In the genomic region with DNA sequence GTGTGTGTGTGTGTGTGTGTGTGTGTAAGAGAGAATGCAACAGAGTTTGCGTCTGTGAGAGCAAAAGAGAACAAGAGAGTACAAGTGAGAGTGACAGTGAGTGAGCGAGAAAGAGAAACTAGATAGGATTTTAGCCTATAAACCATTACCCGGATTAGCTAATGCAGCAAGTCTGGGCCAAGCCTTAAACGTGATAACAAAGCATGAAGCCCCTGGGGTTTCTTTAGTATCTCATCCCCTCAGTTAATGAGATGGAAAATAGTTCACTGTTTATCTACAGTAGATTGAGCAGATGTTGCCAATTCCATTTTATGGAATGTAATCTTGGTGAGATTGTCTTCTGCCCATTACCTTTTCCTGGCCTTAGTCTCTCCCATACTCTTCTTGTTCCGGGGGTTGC, we compare ENCODE assay signal across 19 cellular contexts.
"Had no signal": no experiment of that assay in that cellular context is flagged by ENCODE, and none has a peak within 500 bp of the region (broad histone marks: within the 10 kb centered on the region; RNA-seq: fewer than 3 reads in every experiment).

No MANE protein-coding gene starts in this region.

- H3K9me3 Mint-ChIP-seq: activated CD4-positive, alpha-beta T cell treated with anti-CD3 and anti-CD28 coated beads, Interleukin-2, amount 10 ng/mL, durations not matched to agents 7 days and 5 days; activated naive CD4-positive, alpha-beta T cell treated with anti-CD3 and anti-CD28 coated beads for 36 hours; activated T-cell treated with anti-CD3 and anti-CD28 coated beads, Interleukin-2, amount 50 U/mL, for 24 hours; activated T-helper 2 cell treated with anti-CD3 and anti-CD28 coated beads, Interferon-gamma antibody, Interleukin-2, Interleukin-4, amounts not matched to agents 10 μg/mL and 5 μg/mL and 100 μg/mL, durations not matched to agents 14 hours and 24 hours and 36 hours; neural crest cell had no signal

- H3K4me1 Mint-ChIP-seq: activated CD4-positive, alpha-beta T cell treated with anti-CD3 and anti-CD28 coated beads, Interleukin-2, amount 10 ng/mL, durations not matched to agents 7 days and 5 days; immature natural killer cell had no signal

- H3K36me3 Mint-ChIP-seq: immature natural killer cell had no signal

- H3K27me3 Mint-ChIP-seq: activated CD4-positive, alpha-beta T cell treated with anti-CD3 and anti-CD28 coated beads, Interleukin-2, amount 10 ng/mL, durations not matched to agents 7 days and 5 days had no signal

- DNase-seq: activated CD4-positive, alpha-beta T cell treated with anti-CD3 and anti-CD28 coated beads, Interleukin-2, amount 10 ng/mL, durations not matched to agents 7 days and 5 days; activated CD8-positive, alpha-beta T cell treated with anti-CD3 and anti-CD28 coated beads, Interleukin-2, amount 10 ng/mL, durations not matched to agents 7 days and 5 days; activated naive CD4-positive, alpha-beta T cell treated with anti-CD3 and anti-CD28 coated beads for 36 hours; activated T-cell treated with anti-CD3 and anti-CD28 coated beads, Interleukin-2, amount 50 U/mL, for 24 hours; body of pancreas; caudate nucleus; immature natural killer cell; kidney glomerular epithelial cell; left ventricle myocardium superior; right cardiac atrium; stimulated activated naive CD8-positive, alpha-beta T cell treated with anti-CD3 and anti-CD28 coated beads, Interleukin-15, Interleukin-2, amounts not matched to agents 100 U/mL and 50 U/mL, for 24 hours; substantia nigra; uterus had no signal

- H3K27ac ChIP-seq: body of pancreas, gastroesophageal sphincter, prostate gland, tibial nerve, uterus had no signal

- H3K9me3 ChIP-seq: body of pancreas, gastroesophageal sphincter, prostate gland, tibial nerve, uterus had no signal

- H3K27ac Mint-ChIP-seq: activated CD4-positive, alpha-beta T cell treated with anti-CD3 and anti-CD28 coated beads, Interleukin-2, amount 10 ng/mL, durations not matched to agents 7 days and 5 days; activated CD8-positive, alpha-beta T cell treated with anti-CD3 and anti-CD28 coated beads, Interleukin-2, amount 10 ng/mL, durations not matched to agents 7 days and 5 days; activated naive CD4-positive, alpha-beta T cell treated with anti-CD3 and anti-CD28 coated beads for 36 hours; activated T-cell treated with anti-CD3 and anti-CD28 coated beads, Interleukin-2, amount 50 U/mL, for 24 hours; activated T-helper 2 cell treated with anti-CD3 and anti-CD28 coated beads, Interferon-gamma antibody, Interleukin-2, Interleukin-4, amounts not matched to agents 10 μg/mL and 5 μg/mL and 100 μg/mL, durations not matched to agents 14 hours and 24 hours and 36 hours; immature natural killer cell had no signal

- ATAC-seq: activated CD4-positive, CD25-positive, alpha-beta regulatory T cell treated with anti-CD3 and anti-CD28 coated beads, Interleukin-2, amount 50 U/mL, for 24 hours; activated CD8-positive, alpha-beta T cell treated with anti-CD3 and anti-CD28 coated beads, Interleukin-2, amount 10 ng/mL, durations not matched to agents 7 days and 5 days; body of pancreas; gastroesophageal sphincter; left ventricle myocardium superior; right cardiac atrium; stimulated activated naive CD8-positive, alpha-beta T cell treated with anti-CD3 and anti-CD28 coated beads, Interleukin-15, Interleukin-2, amounts not matched to agents 100 U/mL and 50 U/mL, for 24 hours had no signal

- H3K4me1 ChIP-seq: body of pancreas, gastroesophageal sphincter, prostate gland, tibial nerve, uterus had no signal

- H3K4me3 ChIP-seq: body of pancreas, gastroesophageal sphincter, prostate gland, tibial nerve, uterus had no signal

- H3K27me3 ChIP-seq: body of pancreas, gastroesophageal sphincter, tibial nerve, uterus had no signal

- H3K36me3 ChIP-seq: gastroesophageal sphincter, prostate gland, tibial nerve, uterus had no signal

- H3K4me3 Mint-ChIP-seq: activated CD4-positive, alpha-beta T cell treated with anti-CD3 and anti-CD28 coated beads, Interleukin-2, amount 10 ng/mL, durations not matched to agents 7 days and 5 days; activated CD8-positive, alpha-beta T cell treated with anti-CD3 and anti-CD28 coated beads, Interleukin-2, amount 10 ng/mL, durations not matched to agents 7 days and 5 days; activated naive CD4-positive, alpha-beta T cell treated with anti-CD3 and anti-CD28 coated beads for 36 hours; activated T-cell treated with anti-CD3 and anti-CD28 coated beads, Interleukin-2, amount 50 U/mL, for 24 hours; immature natural killer cell; neural crest cell had no signal
